Comparison of ENCODE assay signal across 8 cellular contexts in the genomic region with DNA sequence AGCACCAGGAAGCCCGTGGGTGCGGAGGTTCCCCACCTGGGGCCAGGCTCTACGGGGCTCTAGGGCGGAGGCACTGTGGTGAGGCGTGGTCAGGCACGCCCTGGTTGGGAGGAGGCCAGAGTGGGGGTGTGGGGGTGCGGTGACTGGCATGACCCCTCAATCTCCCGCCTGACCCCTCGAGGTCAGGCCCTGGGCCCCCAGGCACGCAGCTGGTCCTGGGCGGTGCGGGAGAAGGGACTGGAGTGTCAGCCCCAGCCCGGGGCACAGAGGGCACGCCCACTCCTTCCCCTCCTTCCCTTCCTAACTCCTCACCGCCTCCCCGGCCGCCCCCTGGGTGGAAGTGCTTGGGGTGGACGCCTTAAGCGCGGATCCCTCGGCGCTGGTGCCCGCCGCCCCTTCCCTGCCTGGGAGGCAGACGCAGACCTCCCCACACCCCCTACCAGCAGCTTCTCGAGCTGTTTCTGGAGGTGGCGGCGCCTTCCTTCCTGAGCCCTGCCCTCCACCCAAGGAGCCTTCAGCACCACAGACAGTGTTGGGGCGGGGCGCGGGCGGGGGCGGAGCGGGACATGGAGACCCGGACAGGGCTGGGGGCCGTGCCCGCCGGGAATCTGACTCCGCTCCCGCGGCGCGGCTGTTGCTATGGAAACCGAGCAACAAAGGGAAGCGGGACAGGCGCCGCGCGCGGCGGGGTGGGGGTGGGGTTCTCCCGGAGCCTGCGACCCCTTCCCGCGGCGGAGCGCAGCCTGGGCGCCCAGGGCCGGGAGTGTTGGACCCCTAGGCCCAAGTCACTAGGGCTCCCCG. TPM values are rescaled to one million over a fixed set of nuclear protein-coding genes. Genes with fewer than 3 reads are reported as not detected.
A peak's percentile ranks its signal among the peaks of the same experiment; 100 is the strongest.
DNase-seq lines count a peak whose midpoint lies in the region; ATAC-seq and TF ChIP-seq lines count a peak whose summit lies in the region.

No MANE protein-coding gene starts in this region.

- 0 out of 2 replicates have a peak, but pooled peaks cover 3% of the 10 kb centered on the region for H3K36me3 ChIP-seq in GM23248 (ENCODE audit: low read depth)

- peaks cover 12% of the 10 kb centered on the region for H3K4me1 ChIP-seq in GM23248 (ENCODE audit: insufficient read depth)

- no peak for TF ChIP-seq CTCF in chondrocyte (IDR thresholded peaks at IDR 0.05)

- peak overlapping the region; percentile 61 for H3K4me3 Mint-ChIP-seq in chondrocyte (ENCODE audit: unreplicated experiment)

- H3K79me2 ChIP-seq in GM23248 (ENCODE audit: insufficient read depth) = peaks cover 10% of the 10 kb centered on the region

- no peaks in the 10 kb centered on the region for H3K27me3 Mint-ChIP-seq in chondrocyte (ENCODE audit: low read depth)

- peak overlapping the region; percentile 81 for H3K9ac ChIP-seq in GM23248

- in situ Hi-C loops in GM23248 (cut with MboI) = no loop called here

- no peaks in the 10 kb centered on the region for H3F3A ChIP-seq in GM23248 (ENCODE audit: insufficient read depth)

- peak; percentile 61 to 62 for ATAC-seq in activated CD4-positive, CD25-positive, alpha-beta regulatory T cell treated with anti-CD3 and anti-CD28 coated beads, Interleukin-2, amount 50 U/mL, for 24 hours
- ATAC-seq in GM19324 (IDR thresholded peaks at IDR 0.05; ENCODE audit: low FRiP score, unreplicated experiment) = no peak

- peak overlapping the region; percentile 67 for H3K4me2 ChIP-seq in GM23248 (ENCODE audit: unreplicated experiment)

- peak overlapping the region; percentile 55; the same call in 1 of the 2 replicates for H2AFZ ChIP-seq in GM23248

- H3K4me1 Mint-ChIP-seq in chondrocyte (ENCODE audit: low read depth) = peaks cover 30% of the 10 kb centered on the region

- H3K9me3 Mint-ChIP-seq in chondrocyte (ENCODE audit: low read depth) = no peaks in the 10 kb centered on the region

- H4K20me1 ChIP-seq in GM23248 (ENCODE audit: insufficient read depth) = no peaks in the 10 kb centered on the region

- H3K4me3 ChIP-seq in GM23248 = peak overlapping the region; percentile 75

- 7 to 17% methylated on average over 18 to 56 of the region's 60 CpGs for WGBS in GM23248 (ENCODE audit: low coverage in 1 of 2, low lambda C conversion rate in 2 of 2, missing lambda C conversion rate in 2 of 2), 2 experiments

- peak overlapping the region; percentile 58 for H3K27ac ChIP-seq in GM23248

- H3K27ac Mint-ChIP-seq in chondrocyte (ENCODE audit: unreplicated experiment) = peak overlapping the region; percentile 80

- no peaks in the 10 kb centered on the region for H3K27me3 ChIP-seq in GM23248 (replicated peaks; ENCODE audit: insufficient read depth)

- DNase-seq in GM23248 (peak; percentile 90), NCI-H2196 treated with DMSO at 0.1 percent for 48 hours (lab: John Stamatoyannopoulos, UW; ENCODE audit: unreplicated experiment) (peak; percentile 39), chondrocyte (ENCODE audit: low spot score) (no peak), islet precursor cell (peak; percentile 99), cerebellum (ENCODE audit: low spot score) (no peak)
- peak; percentile 63 for DNase-seq in stimulated activated CD4-positive, alpha-beta T cell treated with anti-CD3 and anti-CD28 coated beads, Interleukin-12 subunit alpha, Interleukin-12 subunit beta, amount 100 ng/mL, for 4 hours

- H3K9me2 ChIP-seq in GM23248 (ENCODE audit: insufficient read depth) = no peaks in the 10 kb centered on the region

- H3K36me3 Mint-ChIP-seq in chondrocyte (ENCODE audit: low read depth) = no peaks in the 10 kb centered on the region

- no peaks in the 10 kb centered on the region for H3K9me3 ChIP-seq in GM23248 (ENCODE audit: low read depth)

RNA-seq across cellular contexts. Expression of gene CRIP2, which starts 0.7 kb away (rescaled TPM):
- total RNA-seq in GM23248 (2014; rRNA removed; shearing (Covaris generic)) = 149 and 188 TPM in 2 replicates
- 317 and 319 TPM in 2 replicates for polyA plus RNA-seq in GM23248 (2016; fragmentation: Nextera tagmentation; extraction: Ambion mirVana)
- 166 to 264 TPM (median 247 TPM) in 3 replicates for total RNA-seq in chondrocyte
- total RNA-seq in cerebellum = 49.7 TPM

RNA-seq across cellular contexts. Expression of gene CRIP1, which starts 12.8 kb away (rescaled TPM):
- 1.8 and 12.3 TPM in 2 replicates for total RNA-seq in GM23248 (2014; rRNA removed; shearing (Covaris generic))
- polyA plus RNA-seq in GM23248 (2016; fragmentation: Nextera tagmentation; extraction: Ambion mirVana) = 32.7 and 37.7 TPM in 2 replicates
- total RNA-seq in chondrocyte = 38.7 to 181 TPM (median 174 TPM) in 3 replicates
- total RNA-seq in cerebellum = 0.73 TPM

RNA-seq across cellular contexts. Expression of gene TEDC1, which starts 17.2 kb away (rescaled TPM):
- 8.7 and 9.8 TPM in 2 replicates for total RNA-seq in GM23248 (2014; rRNA removed; shearing (Covaris generic))
- polyA plus RNA-seq in GM23248 (2016; fragmentation: Nextera tagmentation; extraction: Ambion mirVana) = 4.0 and 6.4 TPM in 2 replicates
- total RNA-seq in chondrocyte (12.9 to 15.5 TPM (median 14.3 TPM) in 3 replicates), cerebellum (6.8 TPM)

RNA-seq across cellular contexts. Expression of gene TMEM121, which starts 52.5 kb away (rescaled TPM):
- 11.1 and 20.5 TPM in 2 replicates for total RNA-seq in GM23248 (2014; rRNA removed; shearing (Covaris generic))
- polyA plus RNA-seq in GM23248 (2016; fragmentation: Nextera tagmentation; extraction: Ambion mirVana) = 4.1 and 5.8 TPM in 2 replicates
- 4.4 to 8.9 TPM (median 6.0 TPM) in 3 replicates for total RNA-seq in chondrocyte
- 12.5 TPM for total RNA-seq in cerebellum

RNA-seq across cellular contexts. Expression of gene MTA1, which starts 54.2 kb away (rescaled TPM):
- 37.0 and 50.3 TPM in 2 replicates for total RNA-seq in GM23248 (2014; rRNA removed; shearing (Covaris generic))
- 8.1 and 9.6 TPM in 2 replicates for polyA plus RNA-seq in GM23248 (2016; fragmentation: Nextera tagmentation; extraction: Ambion mirVana)
- total RNA-seq in chondrocyte (83.6 to 91.9 TPM (median 85.1 TPM) in 3 replicates), cerebellum (58.1 TPM)

Comparison
In these comparisons a context has a peak if more than half of its experiments do, and no peak if none do; other contexts are left out.
1. DNase-seq: peak in GM23248 (single experiment), NCI-H2196 treated with DMSO at 0.1 percent for 48 hours (single experiment), islet precursor cell (single experiment) and stimulated activated CD4-positive, alpha-beta T cell treated with anti-CD3 and anti-CD28 coated beads, Interleukin-12 subunit alpha, Interleukin-12 subunit beta, amount 100 ng/mL, for 4 hours (single experiment); none in chondrocyte (single experiment) and cerebellum (single experiment).